Comparison of ENCODE assay signal across 1 cellular context in genomic region chrX:1595711-1596060, GRCh38.
TF ChIP-seq lines count a peak whose summit lies in the region.

No MANE protein-coding gene starts in this region.

TF ChIP-seq in K562, 482 proteins besides CTCF, POLR2A, EP300 and RAD21:
- TF ChIP-seq ZNF217 (CRISPR knock-in tag; IDR thresholded peaks at IDR 0.05) (no peak), TARDBP (IDR thresholded peaks at IDR 0.05) (peak; percentile 68; the same call in 1 of the 2 replicates), STAT5A (IDR thresholded peaks at IDR 0.05; ENCODE audit: borderline replicate concordance, low read length) (peak; percentile 29; the same call in 1 of the 2 replicates), RAD51 (IDR thresholded peaks at IDR 0.05; ENCODE audit: borderline replicate concordance, low read depth) (no peak), MYNN (IDR thresholded peaks at IDR 0.05) (no peak), MYNN (CRISPR knock-in tag; IDR thresholded peaks at IDR 0.05) (no peak), RBFOX2 (IDR thresholded peaks at IDR 0.05; ENCODE audit: low read depth, low read length) (0 out of 2 replicates have a peak, but pooled peaks have one; percentile 19), ZNF436 (CRISPR knock-in tag; IDR thresholded peaks at IDR 0.05) (no peak), CREB3L1 (IDR thresholded peaks at IDR 0.05; ENCODE audit: borderline replicate concordance, low read depth) (no peak), ILK (tag; IDR thresholded peaks at IDR 0.05; ENCODE audit: borderline replicate concordance, low read depth) (no peak), ZNF511 (CRISPR knock-in tag; IDR thresholded peaks at IDR 0.05) (no peak), HDAC6 (IDR thresholded peaks at IDR 0.05; ENCODE audit: low read depth, low read length) (no peak), BDP1 (IDR thresholded peaks at IDR 0.05; ENCODE audit: insufficient read depth, insufficient read length) (no peak)
